In the genomic region with DNA sequence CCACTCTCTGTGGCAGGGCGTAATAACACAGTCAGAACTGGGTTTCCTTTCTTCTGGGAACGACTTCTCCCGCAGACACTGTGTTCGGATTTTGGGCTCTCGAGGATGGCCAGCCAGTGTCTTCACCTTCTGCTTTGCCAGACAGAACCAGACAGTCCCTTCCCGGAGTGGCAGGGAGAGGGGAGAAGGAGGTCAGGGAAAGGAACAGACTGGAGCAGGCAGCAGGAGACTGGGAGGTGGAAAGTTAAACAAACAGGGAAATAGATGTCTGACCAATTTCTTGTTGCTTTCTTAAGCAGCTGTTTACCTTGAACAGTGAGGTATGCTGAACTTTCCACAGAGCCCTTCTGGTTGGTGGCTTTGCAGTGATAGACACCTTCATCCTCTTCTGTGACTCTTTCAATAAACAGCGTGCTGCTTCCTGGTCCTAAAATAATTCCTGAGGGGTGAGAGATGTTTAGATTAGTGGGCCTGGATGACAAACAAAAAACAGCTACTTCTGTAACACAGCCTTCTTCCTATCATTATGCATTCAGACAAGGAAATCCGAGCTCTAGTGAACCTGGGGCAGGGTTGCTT, we compare ENCODE assay signal across 17 cellular contexts.
A peak's percentile ranks its signal among the peaks of the same experiment; 100 is the strongest.
DNase-seq lines count a peak whose midpoint lies in the region; ATAC-seq and FAIRE-seq lines count a peak whose summit lies in the region.
"Had no signal": no experiment of that assay in that cellular context is flagged by ENCODE, and none has a peak within 500 bp of the region (broad histone marks: within the 10 kb centered on the region; RNA-seq: fewer than 3 reads in every experiment).

No MANE protein-coding gene starts in this region.

- peaks cover 0 to 20% (median 12%) of the 10 kb centered on the region in 11 experiments; a peak in 13 of 22 replicates for H3K9me3 ChIP-seq in BLaER1 treated with 17β-estradiol and CSF1 and Interleukin-3, amounts not matched to agents 10 nM and 100 nM (replicated peaks in 1 of 11)
- H3K9me3 ChIP-seq: SJSA1 had no signal

- FAIRE-seq in GM18507 (lab: Jason Lieb, UNC) = peak; percentile 64
- FAIRE-seq: TTC549 had no signal

- peaks cover 33% of the 10 kb centered on the region for H3K36me3 Mint-ChIP-seq in activated CD8-positive, alpha-beta T cell treated with anti-CD3 and anti-CD28 coated beads, Interleukin-2, amount 10 ng/mL, durations not matched to agents 7 days and 5 days (ENCODE audit: low read depth)

- peaks cover 2% of the 10 kb centered on the region for H3K27me3 Mint-ChIP-seq in activated CD8-positive, alpha-beta T cell treated with anti-CD3 and anti-CD28 coated beads, Interleukin-2, amount 10 ng/mL, durations not matched to agents 7 days and 5 days (ENCODE audit: low read depth)

- peaks cover 0 to 16% (median 0%) of the 10 kb centered on the region in 11 experiments; a peak in 3 of 22 replicates for H3K27me3 ChIP-seq in BLaER1 treated with 17β-estradiol and CSF1 and Interleukin-3, amounts not matched to agents 10 nM and 100 nM
- H3K27me3 ChIP-seq: SJSA1 had no signal

- H3K4me3 ChIP-seq in BLaER1 treated with 17β-estradiol and CSF1 and Interleukin-3, amounts not matched to agents 10 nM and 100 nM = no peak overlapping the region
- H3K4me3 ChIP-seq: SJSA1 had no signal

- no peak overlapping the region for H3K4me3 Mint-ChIP-seq in activated CD8-positive, alpha-beta T cell treated with anti-CD3 and anti-CD28 coated beads, Interleukin-2, amount 10 ng/mL, durations not matched to agents 7 days and 5 days

- H3K27ac ChIP-seq in BLaER1 treated with 17β-estradiol and CSF1 and Interleukin-3, amounts not matched to agents 10 nM and 100 nM = peak overlapping the region in 3 of 11 experiments; percentile 29 to 49 (median 47); a peak in 3 of 22 replicates
- H3K27ac ChIP-seq: SJSA1 had no signal

- H3K4me1 Mint-ChIP-seq in activated CD8-positive, alpha-beta T cell treated with anti-CD3 and anti-CD28 coated beads, Interleukin-2, amount 10 ng/mL, durations not matched to agents 7 days and 5 days (ENCODE audit: low read depth) = peaks cover 51% of the 10 kb centered on the region

- DNase-seq in GM18507 (ENCODE audit: extremely low spot score, insufficient read length, low read depth) (no peak), iris pigment epithelial cell (ENCODE audit: low read depth) (peak; percentile 64), kidney tubule cell (ENCODE audit: low spot score) (no peak), NCI-H1694 (lab: John Stamatoyannopoulos, UW) (no peak)
- DNase-seq in activated CD8-positive, alpha-beta T cell treated with anti-CD3 and anti-CD28 coated beads, Interleukin-2, amount 10 ng/mL, durations not matched to agents 7 days and 5 days = no peak
- DNase-seq in activated T-cell treated with anti-CD3 and anti-CD28 coated beads, Interleukin-2, amount 50 U/mL, for 48 hours = no peak
- no peak for DNase-seq in effector CD8-positive, alpha-beta T cell (lab: John Stamatoyannopoulos, UW)
- DNase-seq: activated CD8-positive, alpha-beta memory T cell treated with anti-CD3 and anti-CD28 coated beads for 24 hours; central memory CD4-positive, alpha-beta T cell; DMS53; Kasumi-1; NCI-H146; stimulated activated naive CD4-positive, alpha-beta T cell had no signal

- no peaks in the 10 kb centered on the region for H4K20me1 ChIP-seq in BLaER1 treated with 17β-estradiol and CSF1 and Interleukin-3, amounts not matched to agents 10 nM and 100 nM

- H3K36me3 ChIP-seq in BLaER1 treated with 17β-estradiol and CSF1 and Interleukin-3, amounts not matched to agents 10 nM and 100 nM = peaks cover 0 to 19% (median 3%) of the 10 kb centered on the region in 11 experiments; a peak in 7 of 22 replicates
- H3K36me3 ChIP-seq: SJSA1 had no signal

- peak overlapping the region in 10 of 11 experiments; percentile 39 to 76 (median 66); a peak in 15 of 22 replicates for H3K4me2 ChIP-seq in BLaER1 treated with 17β-estradiol and CSF1 and Interleukin-3, amounts not matched to agents 10 nM and 100 nM

- peaks cover 51 to 60% (median 55%) of the 10 kb centered on the region in 10 experiments for H3K4me1 ChIP-seq in BLaER1 treated with 17β-estradiol and CSF1 and Interleukin-3, amounts not matched to agents 10 nM and 100 nM

- CTCF ChIA-PET in activated CD8-positive, alpha-beta T cell treated with anti-CD3 and anti-CD28 coated beads, Interleukin-2, amount 10 ng/mL, durations not matched to agents 7 days and 5 days (lab: Charles Lee) = interaction anchor here (1.1 to 1.4 kb wide), 2 partner anchors 8 to 135 kb away, joined by 3 read pairs; no protein-coding TSS in a partner anchor

- no peak for ATAC-seq in activated CD8-positive, alpha-beta T cell treated with anti-CD3 and anti-CD28 coated beads, Interleukin-2, amount 10 ng/mL, durations not matched to agents 7 days and 5 days
- ATAC-seq: HCT116 had no signal

- H3K9ac ChIP-seq in BLaER1 treated with 17β-estradiol and CSF1 and Interleukin-3, amounts not matched to agents 10 nM and 100 nM = no peak overlapping the region

- POLR2A ChIA-PET in activated CD8-positive, alpha-beta T cell treated with anti-CD3 and anti-CD28 coated beads, Interleukin-2, amount 10 ng/mL, durations not matched to agents 7 days and 5 days (lab: Charles Lee) = interaction anchor here (2.4 kb wide), 1 partner anchor 302 kb away, joined by 11 read pairs; a partner anchor contains a TSS

- H3K9me3 Mint-ChIP-seq in activated CD8-positive, alpha-beta T cell treated with anti-CD3 and anti-CD28 coated beads, Interleukin-2, amount 10 ng/mL, durations not matched to agents 7 days and 5 days (ENCODE audit: insufficient read depth) = peaks cover 9% of the 10 kb centered on the region

- peak overlapping the region; percentile 72 for H3K27ac Mint-ChIP-seq in activated CD8-positive, alpha-beta T cell treated with anti-CD3 and anti-CD28 coated beads, Interleukin-2, amount 10 ng/mL, durations not matched to agents 7 days and 5 days
